In the genomic region with DNA sequence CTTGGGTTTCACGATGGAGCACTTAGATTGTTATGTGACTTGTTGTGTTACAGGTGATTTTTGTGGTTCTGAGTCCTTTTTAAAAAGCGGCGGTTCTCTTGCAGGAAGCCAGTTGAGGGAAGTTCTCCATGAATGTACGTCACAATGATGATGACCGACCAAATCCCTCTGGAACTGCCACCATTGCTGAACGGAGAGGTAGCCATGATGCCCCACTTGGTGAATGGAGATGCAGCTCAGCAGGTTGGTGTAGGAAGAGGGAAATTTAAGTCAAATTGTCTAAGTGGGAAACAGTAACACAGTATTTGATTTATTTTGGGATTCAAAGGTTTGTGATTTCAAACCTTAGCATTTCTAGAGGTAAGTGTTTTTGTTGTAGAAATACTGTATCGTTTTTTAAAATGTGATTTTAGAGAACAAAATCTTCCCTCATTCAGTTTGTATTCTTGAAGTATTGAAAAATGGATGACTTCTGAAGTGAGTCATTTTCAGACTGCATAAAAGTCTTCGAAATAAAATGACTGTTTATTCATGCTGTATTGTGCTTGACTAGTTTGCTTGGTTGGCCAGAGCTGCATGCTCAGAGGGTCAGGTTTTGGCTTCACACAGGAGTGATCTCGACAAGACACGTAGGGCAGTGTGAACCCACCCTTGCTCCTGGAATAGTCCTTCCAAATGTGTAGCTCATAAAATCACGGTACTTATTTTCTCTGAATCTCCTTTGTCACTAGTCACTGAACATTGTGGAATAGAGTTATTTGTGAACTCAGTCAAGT, we compare ENCODE assay signal across 15 cellular contexts.
"Had no signal": no experiment of that assay in that cellular context is flagged by ENCODE, and none has a peak within 500 bp of the region (broad histone marks: within the 10 kb centered on the region; RNA-seq: fewer than 3 reads in every experiment).

No MANE protein-coding gene starts in this region.

- DNase-seq: activated CD4-positive, alpha-beta T cell treated with anti-CD3 and anti-CD28 coated beads, Interleukin-2, amount 50 U/mL, for 48 hours; activated CD8-positive, alpha-beta memory T cell treated with anti-CD3 and anti-CD28 coated beads, Interleukin-2, amount 10 ng/mL, durations not matched to agents 7 days and 5 days; activated naive CD4-positive, alpha-beta T cell treated with anti-CD3 and anti-CD28 coated beads, Interleukin-2, amount 50 U/mL, for 16 hours; activated T-cell treated with anti-CD3 and anti-CD28 coated beads, Interleukin-2, amount 50 U/mL, for 1 hour; colonic mucosa; esophagus squamous epithelium; foreskin fibroblast; hippocampal formation; stimulated activated CD4-positive, alpha-beta T cell treated with anti-CD3 and anti-CD28 coated beads, Interleukin-15, amount 100 ng/mL, for 24 hours; stimulated activated CD4-positive, alpha-beta T cell treated with anti-CD3 and anti-CD28 coated beads, Interleukin-4, amount 100 ng/mL, for 24 hours; stimulated activated naive CD4-positive, alpha-beta T cell; uterus had no signal

- H3K4me3 ChIP-seq: colonic mucosa, esophagus squamous epithelium, tibial nerve, uterus had no signal

- H3K27ac Mint-ChIP-seq: activated CD8-positive, alpha-beta memory T cell treated with anti-CD3 and anti-CD28 coated beads, Interleukin-2, amount 10 ng/mL, durations not matched to agents 7 days and 5 days; activated T-helper 2 cell treated with anti-CD3 and anti-CD28 coated beads, Interferon-gamma antibody, Interleukin-2, Interleukin-4, amounts not matched to agents 10 μg/mL and 5 μg/mL and 100 μg/mL, durations not matched to agents 14 hours and 24 hours and 36 hours; mesothelial cell of epicardium had no signal

- H3K9me3 Mint-ChIP-seq: activated T-helper 2 cell treated with anti-CD3 and anti-CD28 coated beads, Interferon-gamma antibody, Interleukin-2, Interleukin-4, amounts not matched to agents 10 μg/mL and 5 μg/mL and 100 μg/mL, durations not matched to agents 14 hours and 24 hours and 36 hours; mesothelial cell of epicardium had no signal

- H3K9me3 ChIP-seq: colonic mucosa, esophagus squamous epithelium, tibial nerve, uterus had no signal

- H3K36me3 ChIP-seq: colonic mucosa, uterus had no signal

- H3K27ac ChIP-seq: colonic mucosa, esophagus squamous epithelium, uterus had no signal

- H3K27me3 ChIP-seq: colonic mucosa, esophagus squamous epithelium, tibial nerve, uterus had no signal

- H3K4me3 Mint-ChIP-seq: activated CD8-positive, alpha-beta memory T cell treated with anti-CD3 and anti-CD28 coated beads, Interleukin-2, amount 10 ng/mL, durations not matched to agents 7 days and 5 days; mesothelial cell of epicardium had no signal

- H3K4me1 ChIP-seq: colonic mucosa had no signal

- H3K27me3 Mint-ChIP-seq: activated CD8-positive, alpha-beta memory T cell treated with anti-CD3 and anti-CD28 coated beads, Interleukin-2, amount 10 ng/mL, durations not matched to agents 7 days and 5 days had no signal

- ATAC-seq: activated CD8-positive, alpha-beta memory T cell treated with anti-CD3 and anti-CD28 coated beads, Interleukin-2, amount 10 ng/mL, durations not matched to agents 7 days and 5 days had no signal
